ENCODE assay signal across 12 cellular contexts in the genomic region with DNA sequence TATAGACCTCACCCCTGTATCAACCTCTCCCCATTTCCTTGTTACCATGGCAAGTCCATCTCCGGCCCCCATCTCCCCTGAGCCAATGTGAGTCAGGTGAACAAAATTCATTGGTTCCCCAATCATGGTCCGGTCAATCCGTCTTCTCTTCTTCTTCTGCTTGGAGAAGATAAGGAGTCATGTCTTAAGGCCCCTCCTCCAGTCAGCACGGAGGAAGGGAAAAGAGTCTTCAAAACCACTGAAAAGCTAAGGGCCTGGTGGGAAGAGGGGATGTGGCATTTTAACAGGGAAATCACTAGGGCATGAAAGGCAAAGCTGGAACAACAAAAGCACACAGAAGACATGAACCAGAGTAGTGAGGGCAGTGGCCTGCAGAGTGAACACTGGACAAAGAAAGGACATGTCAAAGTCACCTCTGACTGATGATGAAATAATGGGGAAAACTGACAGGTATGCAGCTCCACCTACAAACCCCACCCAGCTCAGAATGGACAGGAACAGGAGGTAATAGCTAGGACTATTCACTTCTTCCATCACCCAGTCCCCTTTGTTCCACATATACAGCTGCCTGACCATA. TPM values are rescaled to one million over a fixed set of nuclear protein-coding genes. Genes with fewer than 3 reads are reported as not detected.
DNase-seq lines count a peak whose midpoint lies in the region; ATAC-seq and TF ChIP-seq lines count a peak whose summit lies in the region.
"Had no signal": no experiment of that assay in that cellular context is flagged by ENCODE, and none has a peak within 500 bp of the region (broad histone marks: within the 10 kb centered on the region; RNA-seq: fewer than 3 reads in every experiment).

No MANE protein-coding gene starts in this region.

- no peaks in the 10 kb centered on the region for H3K9me3 Mint-ChIP-seq in CD8-positive, alpha-beta T cell

- no peak overlapping the region for H2BK5ac ChIP-seq in trophoblast cell (ENCODE audit: low read depth, low read length, poor library complexity)
- H2BK5ac ChIP-seq in mesendoderm (ENCODE audit: low read length) = no peak overlapping the region

- H2BK120ac ChIP-seq in trophoblast cell (ENCODE audit: insufficient read depth, low read length, poor library complexity) = no peak overlapping the region
- no peak overlapping the region for H2BK120ac ChIP-seq in mesendoderm (ENCODE audit: low read depth, low read length)

- intact Hi-C loops in CD8-positive, alpha-beta T cell (cut with DNase I, micrococcal nuclease) = loop anchor here (5.0 kb wide), 5 partner anchors 48 to 788 kb away; a partner anchor contains a TSS

- peaks cover 34% of the 10 kb centered on the region for H3K36me3 ChIP-seq in CD8-positive, alpha-beta T cell (ENCODE audit: insufficient read depth, low read length)
- peaks cover 72% of the 10 kb centered on the region for H3K36me3 ChIP-seq in RWPE2 (ENCODE audit: low read depth)
- peaks cover 36 to 60% of the 10 kb centered on the region in 2 experiments for H3K36me3 ChIP-seq in trophoblast cell (ENCODE audit: control insufficient read depth in 1 of 2, insufficient read depth in 2 of 2, low read length in 2 of 2)
- H3K36me3 ChIP-seq in mesendoderm (ENCODE audit: control insufficient read depth, insufficient read depth, low read length) = peaks cover 21% of the 10 kb centered on the region

- POLR2A ChIA-PET in CD8-positive, alpha-beta T cell (lab: Charles Lee) = interaction anchor here (0.5 to 7.6 kb wide), 7 partner anchors 8 to 457 kb away, joined by 3 to 122 read pairs (median 4); a partner anchor contains a TSS

- H4K8ac ChIP-seq in trophoblast cell (ENCODE audit: low read depth, low read length) = no peak overlapping the region
- H4K8ac ChIP-seq in mesendoderm (ENCODE audit: low read depth, low read length) = no peak overlapping the region

- CTCF ChIA-PET in CD8-positive, alpha-beta T cell (lab: Charles Lee) = interaction anchor here (0.7 to 12.2 kb wide), 9 partner anchors 8 to 101 kb away, joined by 3 to 99 read pairs (median 4); a partner anchor contains a TSS

- H2AK5ac ChIP-seq in trophoblast cell (ENCODE audit: low read length) (no peak overlapping the region), mesendoderm (ENCODE audit: low read length) (no peak overlapping the region)

- H3K14ac ChIP-seq in trophoblast cell (ENCODE audit: low read length) = no peak overlapping the region

- H3K79me2 ChIP-seq in trophoblast cell (ENCODE audit: control insufficient read depth, insufficient read depth, low read length, poor library complexity) (peaks cover 36% of the 10 kb centered on the region), mesendoderm (ENCODE audit: control insufficient read depth, insufficient read depth, low read length) (peaks cover 38% of the 10 kb centered on the region)

- no peak overlapping the region for H2AFZ ChIP-seq in trophoblast cell (ENCODE audit: insufficient read depth, low read length, poor library complexity)

- no CpG with 5 or more reads among the region's 4 CpGs for WGBS in trophoblast cell (ENCODE audit: extremely low coverage, insufficient coverage, insufficient read length)
- WGBS in mesendoderm (ENCODE audit: extremely low coverage, insufficient coverage, low lambda C conversion rate) = no CpG with 5 or more reads among the region's 4 CpGs

- H2BK15ac ChIP-seq in mesendoderm (replicated peaks; ENCODE audit: low read depth) = no peak overlapping the region

- no peak overlapping the region for H3K23ac ChIP-seq in trophoblast cell (ENCODE audit: low read length)
- no peak overlapping the region for H3K23ac ChIP-seq in mesendoderm (ENCODE audit: low read length)

- peaks cover 84% of the 10 kb centered on the region for H3K36me3 Mint-ChIP-seq in CD8-positive, alpha-beta T cell

- H3K9me3 ChIP-seq in CD8-positive, alpha-beta T cell (ENCODE audit: low read length) = no peaks in the 10 kb centered on the region
- no peaks in the 10 kb centered on the region for H3K9me3 ChIP-seq in RWPE2 (ENCODE audit: severe bottlenecking)
- H3K9me3 ChIP-seq in trophoblast cell (ENCODE audit: insufficient read depth, low read depth, low read length) = no peaks in the 10 kb centered on the region

- H4K5ac ChIP-seq in mesendoderm (ENCODE audit: low read length) = no peak overlapping the region

- no peak overlapping the region for H3K9ac ChIP-seq in trophoblast cell (ENCODE audit: low read length)
- H3K9ac ChIP-seq in mesendoderm (ENCODE audit: low read length) = no peak overlapping the region

- no peak for DNase-seq in CD8-positive, alpha-beta T cell
- DNase-seq in RWPE2 (ENCODE audit: low spot score) = no peak
- DNase-seq in erythroblast (lab: John Stamatoyannopoulos, UW) = peak; percentile 71 to 80
- DNase-seq in trophoblast cell = no peak
- DNase-seq in RPMI8226 = no peak
- DNase-seq in AG08396 (ENCODE audit: low spot score) = no peak
- no peak for DNase-seq in mesendoderm
- no peak for DNase-seq in activated gamma-delta T cell treated with Interleukin-2 at 50 U/mL for 16 hours
- DNase-seq: activated CD4-positive, alpha-beta T cell treated with anti-CD3 and anti-CD28 coated beads for 48 hours; brain microvascular endothelial cell; DND-41; stimulated activated CD8-positive, alpha-beta memory T cell treated with anti-CD3 and anti-CD28 coated beads, Interleukin-4, amount 100 ng/mL, for 48 hours had no signal

- ATAC-seq in CD8-positive, alpha-beta T cell = no peak
- no peak for ATAC-seq in RWPE2 (ENCODE audit: low read depth)

- no peak for TF ChIP-seq CTCF in CD8-positive, alpha-beta T cell (IDR thresholded peaks at IDR 0.05)
- TF ChIP-seq CTCF in RWPE2 (IDR thresholded peaks at IDR 0.05; ENCODE audit: poor library complexity, severe bottlenecking) = no peak

- no peak overlapping the region for H4K91ac ChIP-seq in trophoblast cell (ENCODE audit: low read depth, low read length)

- no peak overlapping the region for H3K56ac ChIP-seq in mesendoderm (ENCODE audit: low read length)

- H2BK12ac ChIP-seq in trophoblast cell (ENCODE audit: low read length) = no peak overlapping the region

- H3K4me1 ChIP-seq in CD8-positive, alpha-beta T cell (ENCODE audit: insufficient read depth, low read length) = peaks cover 45% of the 10 kb centered on the region
- H3K4me1 ChIP-seq in RWPE2 (ENCODE audit: insufficient read depth, poor library complexity, severe bottlenecking) (peaks cover 27% of the 10 kb centered on the region), trophoblast cell (ENCODE audit: control insufficient read depth in 1 of 2, insufficient read depth in 2 of 2, low read length in 2 of 2) (peaks cover 21 to 23% of the 10 kb centered on the region in 2 experiments), mesendoderm (ENCODE audit: control insufficient read depth, low read depth, low read length) (peaks cover 7% of the 10 kb centered on the region)

- H3K18ac ChIP-seq in trophoblast cell (ENCODE audit: low read length) (peak overlapping the region; percentile 6), mesendoderm (ENCODE audit: low read length) (no peak overlapping the region)

- no peak overlapping the region for H3K4ac ChIP-seq in trophoblast cell (ENCODE audit: low read depth, low read length)
- no peak overlapping the region for H3K4ac ChIP-seq in mesendoderm (ENCODE audit: low read depth, low read length)

- H3K4me1 Mint-ChIP-seq in CD8-positive, alpha-beta T cell (ENCODE audit: low read depth) = peaks cover 70% of the 10 kb centered on the region

- H3K4me3 ChIP-seq in CD8-positive, alpha-beta T cell (ENCODE audit: low read depth, low read length) = peak overlapping the region; percentile 90
- H3K4me3 ChIP-seq in RWPE2 (ENCODE audit: severe bottlenecking) = no peak overlapping the region
- H3K4me3 ChIP-seq in trophoblast cell (ENCODE audit: low read depth, low read length) = no peak overlapping the region
- H3K4me3 ChIP-seq in mesendoderm (ENCODE audit: low read length) = no peak overlapping the region

- no peaks in the 10 kb centered on the region for H3K27me3 ChIP-seq in CD8-positive, alpha-beta T cell (ENCODE audit: insufficient read depth, low read length)
- H3K27me3 ChIP-seq in RWPE2 (ENCODE audit: insufficient read depth, poor library complexity, severe bottlenecking) (no peaks in the 10 kb centered on the region), trophoblast cell (ENCODE audit: insufficient read depth, low read length) (no peaks in the 10 kb centered on the region), mesendoderm (ENCODE audit: insufficient read depth, low read length, poor library complexity) (no peaks in the 10 kb centered on the region)
- H3K27me3 ChIP-seq: brain microvascular endothelial cell had no signal

- no peak overlapping the region for H4K12ac ChIP-seq in trophoblast cell (ENCODE audit: low read depth, low read length)

- no peaks in the 10 kb centered on the region for H3K27me3 Mint-ChIP-seq in CD8-positive, alpha-beta T cell (ENCODE audit: low read depth)

- peak overlapping the region; percentile 98 for H3K27ac Mint-ChIP-seq in CD8-positive, alpha-beta T cell

- H3K4me3 Mint-ChIP-seq in CD8-positive, alpha-beta T cell = peak overlapping the region; percentile 99

- no peak overlapping the region for H3K4me2 ChIP-seq in trophoblast cell (ENCODE audit: low read length)
- no peak overlapping the region for H3K4me2 ChIP-seq in mesendoderm (ENCODE audit: low read length)

- TF ChIP-seq POLR2A in erythroblast (IDR thresholded peaks at IDR 0.05; ENCODE audit: low read length) = peak; percentile 23

- H3K79me1 ChIP-seq in trophoblast cell (ENCODE audit: low read length) (peaks cover 21% of the 10 kb centered on the region), mesendoderm (ENCODE audit: low read length) (peaks cover 20% of the 10 kb centered on the region)

- peak overlapping the region; percentile 88 for H3K27ac ChIP-seq in CD8-positive, alpha-beta T cell (ENCODE audit: low read depth, low read length)
- H3K27ac ChIP-seq in RWPE2 (ENCODE audit: poor library complexity, severe bottlenecking) (peak overlapping the region; percentile 90), trophoblast cell (ENCODE audit: low read depth, low read length) (no peak overlapping the region), mesendoderm (ENCODE audit: low read depth, low read length) (no peak overlapping the region)
- H3K27ac ChIP-seq: brain microvascular endothelial cell had no signal

RNA-seq across cellular contexts. Expression of a gene that starts 4.4 kb away (rescaled TPM):
- 100 to 1,000 TPM; 275 to 282 TPM for total RNA-seq in CD8-positive, alpha-beta T cell
- polyA plus RNA-seq in trophoblast cell (2013) = 123 and 125 TPM in 2 replicates
- 61.2 TPM for polyA plus RNA-seq in mesendoderm (2013, experiment 1 of 2)
- 61.4 TPM for polyA plus RNA-seq in mesendoderm (2013, experiment 2 of 2)

RNA-seq across cellular contexts. Expression of a gene that starts 5.1 kb away (rescaled TPM):
- total RNA-seq in CD8-positive, alpha-beta T cell = 1 to 10 TPM; 1.9 to 2.0 TPM
- polyA plus RNA-seq in trophoblast cell (2013) = 75.7 and 77.7 TPM in 2 replicates
- polyA plus RNA-seq in mesendoderm (2013, experiment 1 of 2) = 47.4 TPM
- 49.3 TPM for polyA plus RNA-seq in mesendoderm (2013, experiment 2 of 2)

RNA-seq across cellular contexts. Expression of a gene that starts 7.5 kb away (rescaled TPM):
- under 1 TPM; 0.30 to 0.56 TPM for total RNA-seq in CD8-positive, alpha-beta T cell
- 1.00 and 1.1 TPM in 2 replicates for polyA plus RNA-seq in trophoblast cell (2013)
- 1.7 TPM for polyA plus RNA-seq in mesendoderm (2013, experiment 1 of 2)
- polyA plus RNA-seq in mesendoderm (2013, experiment 2 of 2) = 1.7 TPM

RNA-seq across cellular contexts. Expression of a gene that starts 15.5 kb away (rescaled TPM):
- 10 to 100 TPM; 20.0 to 21.9 TPM for total RNA-seq in CD8-positive, alpha-beta T cell
- 2.3 and 2.5 TPM in 2 replicates for polyA plus RNA-seq in trophoblast cell (2013)
- 2.1 TPM for polyA plus RNA-seq in mesendoderm (2013, experiment 1 of 2)
- 3.1 TPM for polyA plus RNA-seq in mesendoderm (2013, experiment 2 of 2)

RNA-seq across cellular contexts. Expression of a gene that starts 18.7 kb away (rescaled TPM):
- under 1 TPM; 0.08 to 0.47 TPM for total RNA-seq in CD8-positive, alpha-beta T cell
- polyA plus RNA-seq in trophoblast cell (2013) = 0.77 and 0.82 TPM in 2 replicates
- polyA plus RNA-seq in mesendoderm (2013, experiment 1 of 2) = 2.2 TPM
- 2.0 TPM for polyA plus RNA-seq in mesendoderm (2013, experiment 2 of 2)

Comparison
In these comparisons a context has a peak if more than half of its experiments do, and no peak if none do; other contexts are left out.
1. DNase-seq: peak in erythroblast (2 of 2); none in CD8-positive, alpha-beta T cell (0 of 7), RWPE2 (single experiment), trophoblast cell (0 of 2), RPMI8226 (single experiment), AG08396 (single experiment), mesendoderm (single experiment) and activated gamma-delta T cell treated with Interleukin-2 at 50 U/mL for 16 hours (single experiment).
2. H3K27ac ChIP-seq: peak in CD8-positive, alpha-beta T cell (single experiment) and RWPE2 (single experiment); none in trophoblast cell (single experiment) and mesendoderm (single experiment).